In the genomic region with DNA sequence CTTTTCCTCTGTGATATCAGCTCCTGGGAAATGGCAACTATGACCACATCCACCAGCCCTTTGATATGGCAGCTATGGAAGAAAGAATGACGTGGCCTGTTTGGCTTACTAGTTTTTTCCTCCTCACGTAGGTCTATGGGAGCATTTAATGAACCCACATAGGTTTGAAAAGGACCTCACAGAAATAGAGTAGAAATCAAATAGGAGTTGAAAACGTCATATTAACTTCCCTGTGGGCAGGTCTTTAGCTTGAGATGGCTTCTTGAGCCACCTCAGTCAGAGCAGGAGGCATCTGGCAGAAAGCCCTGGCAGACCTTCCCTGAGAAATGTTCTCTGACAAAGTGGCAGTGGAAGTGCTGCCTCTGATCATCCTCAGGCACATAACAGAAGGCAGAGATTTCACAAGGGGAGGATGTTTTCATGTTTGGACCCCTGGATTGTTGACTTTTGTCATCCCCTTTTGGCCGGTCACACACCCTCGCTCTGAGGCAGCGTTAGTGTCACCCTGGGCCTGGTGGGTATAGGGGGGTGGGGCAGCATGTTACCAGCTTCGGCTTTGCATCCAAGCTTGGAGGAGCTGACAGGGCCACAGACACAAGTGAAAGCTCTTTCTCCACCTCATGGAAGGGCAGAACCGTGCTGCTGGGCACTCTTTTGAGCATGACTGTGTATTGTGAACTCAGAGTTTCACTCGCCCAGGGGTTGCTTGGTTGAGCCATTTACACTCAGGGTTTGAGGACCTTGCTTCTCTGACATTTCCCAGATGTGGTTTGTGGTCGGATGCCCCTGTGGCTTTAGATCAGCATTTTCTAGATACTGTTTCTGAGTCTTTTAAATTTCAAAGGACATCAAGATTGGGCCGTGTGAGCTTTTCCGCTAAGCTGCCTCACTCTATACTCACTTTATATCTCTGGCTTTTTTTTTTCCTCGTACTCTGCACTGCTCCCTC, we compare ENCODE assay signal across 14 cellular contexts.
A peak's percentile ranks its signal among the peaks of the same experiment; 100 is the strongest.
DNase-seq lines count a peak whose midpoint lies in the region; ATAC-seq lines count a peak whose summit lies in the region.
"Had no signal": no experiment of that assay in that cellular context is flagged by ENCODE, and none has a peak within 500 bp of the region (broad histone marks: within the 10 kb centered on the region; RNA-seq: fewer than 3 reads in every experiment).

No MANE protein-coding gene starts in this region.

- no peak overlapping the region for H2BK5ac ChIP-seq in mesenchymal stem cell (ENCODE audit: low read depth, low read length, poor library complexity, severe bottlenecking)

- peaks cover 4% of the 10 kb centered on the region for H3K9me3 ChIP-seq in mesenchymal stem cell (ENCODE audit: control insufficient read depth, low read length)
- H3K9me3 ChIP-seq: tibial artery had no signal

- H3K36me3 ChIP-seq in mesenchymal stem cell (ENCODE audit: control insufficient read depth in 1 of 2, insufficient read depth in 2 of 2, low read depth in 1 of 2, low read length in 2 of 2): no peaks in the 10 kb centered on the region
- H3K36me3 ChIP-seq: tibial artery had no signal

- no peak overlapping the region for H3K9ac ChIP-seq in mesenchymal stem cell (ENCODE audit: low read length)

- POLR2A ChIA-PET in activated CD4-positive, alpha-beta memory T cell treated with anti-CD3 and anti-CD28 coated beads for 36 hours (lab: Charles Lee): no interaction called here

- peak; percentile 87 for DNase-seq in A172 (ENCODE audit: low spot score)
- peak; percentile 86 for DNase-seq in H4 (ENCODE audit: low spot score)
- peak; percentile 76 for DNase-seq in activated CD4-positive, alpha-beta memory T cell treated with anti-CD3 and anti-CD28 coated beads for 36 hours
- peak; percentile 84 for DNase-seq in mesenchymal stem cell
- no peak for DNase-seq in AG08396 (ENCODE audit: low spot score)
- no peak for DNase-seq in effector CD4-positive, alpha-beta T cell
- DNase-seq: activated gamma-delta T cell treated with Interleukin-2 at 50 U/mL for 16 hours, tibial artery had no signal

- no peak overlapping the region for H2BK15ac ChIP-seq in mesenchymal stem cell (ENCODE audit: low read depth, poor library complexity, severe bottlenecking)

- no peak overlapping the region for H3K23ac ChIP-seq in mesenchymal stem cell (ENCODE audit: low read length in 2 of 2)

- H4K91ac ChIP-seq in mesenchymal stem cell (ENCODE audit: low read length): peak overlapping the region; percentile 77

- CTCF ChIA-PET in activated CD4-positive, alpha-beta memory T cell treated with anti-CD3 and anti-CD28 coated beads for 36 hours (lab: Charles Lee): no interaction called here

- peak overlapping the region; percentile 64 to 78 for H3K4ac ChIP-seq in mesenchymal stem cell (ENCODE audit: low read depth in 1 of 2, low read length in 2 of 2)

- H2AK5ac ChIP-seq in mesenchymal stem cell (ENCODE audit: low read length, severe bottlenecking): no peak overlapping the region

- H3K79me1 ChIP-seq in mesenchymal stem cell (replicated peaks; ENCODE audit: low read length, poor library complexity, severe bottlenecking): no peaks in the 10 kb centered on the region

- intact Hi-C loops in activated CD4-positive, alpha-beta memory T cell treated with anti-CD3 and anti-CD28 coated beads for 36 hours (cut with micrococcal nuclease): loop anchor here (10.0 kb wide), 2 partner anchors 141 to 299 kb away; a partner anchor contains a TSS

- no peak overlapping the region for H3K4me3 Mint-ChIP-seq in activated CD4-positive, alpha-beta memory T cell treated with anti-CD3 and anti-CD28 coated beads for 36 hours
- H3K4me3 Mint-ChIP-seq: nephron had no signal

- no peak overlapping the region for H2AFZ ChIP-seq in mesenchymal stem cell (ENCODE audit: low read depth, low read length)

- H3K14ac ChIP-seq in mesenchymal stem cell (ENCODE audit: low read length in 2 of 2): peak overlapping the region in 1 of 2 experiments; percentile 83

- H3K27ac ChIP-seq in mesenchymal stem cell (ENCODE audit: low read length, poor library complexity, severe bottlenecking): no peak overlapping the region
- H3K27ac ChIP-seq: foreskin keratinocyte, HL-60, tibial artery had no signal

- no peak overlapping the region for H3K4me2 ChIP-seq in mesenchymal stem cell (ENCODE audit: low read length, poor library complexity, severe bottlenecking)

- no peak overlapping the region for H2BK120ac ChIP-seq in mesenchymal stem cell (ENCODE audit: low read depth, low read length)

- peak overlapping the region in 1 of 2 experiments; percentile 68 for H3K18ac ChIP-seq in mesenchymal stem cell (ENCODE audit: low read depth in 1 of 2, low read length in 2 of 2)

- no peak overlapping the region for H3K4me3 ChIP-seq in mesenchymal stem cell (ENCODE audit: insufficient read depth in 1 of 2, low read depth in 1 of 2, low read length in 2 of 2)
- H3K4me3 ChIP-seq: tibial artery had no signal

- 48% methylated on average over 13 of the region's 13 CpGs for WGBS in mesenchymal stem cell

- H2BK12ac ChIP-seq in mesenchymal stem cell (ENCODE audit: low read length in 2 of 2): peak overlapping the region; percentile 15 to 49

- no peaks in the 10 kb centered on the region for H3K36me3 Mint-ChIP-seq in activated CD4-positive, alpha-beta memory T cell treated with anti-CD3 and anti-CD28 coated beads for 36 hours
- H3K36me3 Mint-ChIP-seq: CD8-positive, alpha-beta memory T cell had no signal

- H3K27me3 ChIP-seq in mesenchymal stem cell (ENCODE audit: control insufficient read depth in 1 of 2, insufficient read depth in 1 of 2, low read length in 2 of 2): no peaks in the 10 kb centered on the region
- H3K27me3 ChIP-seq: foreskin keratinocyte, tibial artery had no signal

- peaks cover 29% of the 10 kb centered on the region for H3K4me1 Mint-ChIP-seq in activated CD4-positive, alpha-beta memory T cell treated with anti-CD3 and anti-CD28 coated beads for 36 hours (ENCODE audit: low read depth)

- H3K27me3 Mint-ChIP-seq in activated CD4-positive, alpha-beta memory T cell treated with anti-CD3 and anti-CD28 coated beads for 36 hours: peaks cover 7% of the 10 kb centered on the region

- H3K9me3 Mint-ChIP-seq in activated CD4-positive, alpha-beta memory T cell treated with anti-CD3 and anti-CD28 coated beads for 36 hours: peaks cover 2% of the 10 kb centered on the region
- H3K9me3 Mint-ChIP-seq: nephron had no signal

- H3K27ac Mint-ChIP-seq in activated CD4-positive, alpha-beta memory T cell treated with anti-CD3 and anti-CD28 coated beads for 36 hours: peak overlapping the region; percentile 38
- H3K27ac Mint-ChIP-seq: nephron had no signal

- ATAC-seq in HG02642 (IDR thresholded peaks at IDR 0.05; ENCODE audit: poor library complexity, unreplicated experiment): no peak
- no peak for ATAC-seq in HG03108 (IDR thresholded peaks at IDR 0.05; ENCODE audit: unreplicated experiment)
- ATAC-seq: foreskin keratinocyte had no signal

- no peaks in the 10 kb centered on the region for H3K4me1 ChIP-seq in mesenchymal stem cell (ENCODE audit: control insufficient read depth, insufficient read depth, low read depth, low read length)
- H3K4me1 ChIP-seq: foreskin keratinocyte, tibial artery had no signal

- H4K8ac ChIP-seq in mesenchymal stem cell (ENCODE audit: low read length): no peak overlapping the region

Comparison
In these comparisons a context has a peak if more than half of its experiments do, and no peak if none do; other contexts are left out.
1. DNase-seq: peak in A172 (single experiment), H4 (single experiment), activated CD4-positive, alpha-beta memory T cell treated with anti-CD3 and anti-CD28 coated beads for 36 hours (single experiment) and mesenchymal stem cell (single experiment); none in AG08396 (single experiment) and effector CD4-positive, alpha-beta T cell (single experiment).